Comparison of ENCODE assay signal across 22 cellular contexts in the genomic region with DNA sequence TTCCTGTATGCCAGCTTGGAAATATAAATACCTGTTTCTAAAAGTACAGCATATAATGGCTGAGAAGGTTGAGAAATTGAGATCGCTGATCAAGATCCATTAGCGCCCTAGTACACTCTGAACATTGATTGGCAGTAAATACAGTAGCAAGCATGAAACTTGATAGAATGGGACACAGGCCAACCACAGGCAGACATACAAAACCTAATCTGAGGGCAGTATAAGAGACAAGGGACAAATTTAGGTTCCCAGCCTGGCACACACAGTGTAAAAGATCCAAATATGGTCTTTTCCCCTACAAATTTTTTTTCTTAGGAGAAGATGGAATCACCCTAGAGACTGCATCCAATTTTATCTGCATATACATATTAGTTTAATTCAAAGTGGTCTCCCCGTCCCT.
"Had no signal": no experiment of that assay in that cellular context is flagged by ENCODE, and none has a peak within 500 bp of the region (broad histone marks: within the 10 kb centered on the region; RNA-seq: fewer than 3 reads in every experiment).

No MANE protein-coding gene starts in this region.

- H2AFZ ChIP-seq: parathyroid adenoma had no signal

- ATAC-seq: esophagus mucosa; foreskin keratinocyte; gastroesophageal sphincter; left lung; lower lobe of right lung; natural killer cell; stimulated activated naive B cell treated with anti-CD40 and anti-IgM and Interleukin-4, amounts not matched to agents 10 μg/mL and 1 μg/mL and 100 μg/mL, for 72 hours had no signal

- H3K9ac ChIP-seq: parathyroid adenoma had no signal

- H3K4me1 ChIP-seq: colonic mucosa, parathyroid adenoma had no signal

- H3K27me3 ChIP-seq: colonic mucosa, foreskin keratinocyte, gastroesophageal sphincter, heart right ventricle, left lung, sigmoid colon, tibial nerve, upper lobe of left lung had no signal

- DNase-seq: colonic mucosa; effector CD8-positive, alpha-beta T cell; endodermal cell; foreskin keratinocyte; heart right ventricle; hippocampal formation; left cardiac atrium; left lung; lower lobe of right lung; natural killer cell; sigmoid colon; stimulated activated CD4-positive, alpha-beta T cell treated with anti-CD3 and anti-CD28 coated beads, Interleukin-15, amount 100 ng/mL, for 24 hours; stimulated activated CD4-positive, alpha-beta T cell treated with anti-CD3 and anti-CD28 coated beads, Interleukin-2, amount 100 ng/mL, for 48 hours; stimulated activated naive B cell treated with anti-CD40 and anti-IgM and Interleukin-4, amounts not matched to agents 10 μg/mL and 1 μg/mL and 100 μg/mL, for 72 hours; upper lobe of left lung had no signal

- H3K4me3 ChIP-seq: colonic mucosa, gastroesophageal sphincter, heart right ventricle, left lung, lower lobe of right lung, sigmoid colon, skin epidermis, thoracic aorta, tibial nerve, upper lobe of left lung had no signal

- H3K27ac ChIP-seq: colonic mucosa, epithelial cell of prostate, foreskin keratinocyte, left lung, lower lobe of right lung, parathyroid adenoma, skin epidermis, thoracic aorta, tibial nerve, upper lobe of left lung had no signal

- H3K79me2 ChIP-seq: parathyroid adenoma had no signal

- H3K9me3 ChIP-seq: colonic mucosa, gastroesophageal sphincter, heart right ventricle, left lung, lower lobe of right lung, sigmoid colon, thoracic aorta, tibial nerve, upper lobe of left lung had no signal

- H3K36me3 ChIP-seq: colonic mucosa, gastroesophageal sphincter, heart right ventricle, left lung, lower lobe of right lung, sigmoid colon, thoracic aorta, tibial nerve, upper lobe of left lung had no signal
